Comparison of ENCODE assay signal across 16 cellular contexts in genomic region chr10:5514226-5514881, GRCh38. TPM values are rescaled to one million over a fixed set of nuclear protein-coding genes. Genes with fewer than 3 reads are reported as not detected.
"Had no signal": no experiment of that assay in that cellular context is flagged by ENCODE, and none has a peak within 500 bp of the region (broad histone marks: within the 10 kb centered on the region; RNA-seq: fewer than 3 reads in every experiment).

No MANE protein-coding gene starts in this region.

- H3K27me3 ChIP-seq: pancreas, suprapubic skin, upper lobe of left lung had no signal

- H3K9me3 Mint-ChIP-seq: activated CD4-positive, alpha-beta T cell treated with anti-CD3 and anti-CD28 coated beads, Interleukin-2, amount 10 ng/mL, durations not matched to agents 7 days and 5 days; activated T-helper 17 cell treated with anti-CD3 and anti-CD28 coated beads, Interleukin-2, amount 50 U/mL, for 72 hours had no signal

- ATAC-seq: activated T-helper 17 cell treated with anti-CD3 and anti-CD28 coated beads, Interleukin-2, amount 50 U/mL, for 72 hours; left lobe of liver; pancreas; T-helper 17 cell had no signal

- H3K9me3 ChIP-seq: pancreas, suprapubic skin, upper lobe of left lung had no signal

- DNase-seq: activated CD4-positive, alpha-beta T cell treated with anti-CD3 and anti-CD28 coated beads, Interleukin-2, amount 10 ng/mL, durations not matched to agents 7 days and 5 days; activated CD4-positive, CD25-positive, alpha-beta regulatory T cell; activated CD8-positive, alpha-beta memory T cell treated with anti-CD3 and anti-CD28 coated beads for 24 hours; activated naive CD4-positive, alpha-beta T cell treated with anti-CD3 and anti-CD28 coated beads, Interleukin-2, amount 50 U/mL, for 16 hours; amygdala; cerebellar nuclear complex; stimulated activated naive CD4-positive, alpha-beta T cell treated with Interleukin-2 at 50 U/mL for 16 hours; T-helper 17 cell; upper lobe of left lung had no signal

- H3K4me1 Mint-ChIP-seq: activated T-helper 17 cell treated with anti-CD3 and anti-CD28 coated beads, Interleukin-2, amount 50 U/mL, for 72 hours had no signal

- H3K36me3 Mint-ChIP-seq: brain had no signal

- H3K36me3 ChIP-seq: pancreas, suprapubic skin, upper lobe of left lung had no signal

- H3K27ac ChIP-seq: pancreas, upper lobe of left lung had no signal

- H3K4me3 Mint-ChIP-seq: activated CD4-positive, alpha-beta T cell treated with anti-CD3 and anti-CD28 coated beads, Interleukin-2, amount 10 ng/mL, durations not matched to agents 7 days and 5 days; activated T-helper 17 cell treated with anti-CD3 and anti-CD28 coated beads, Interleukin-2, amount 50 U/mL, for 72 hours had no signal

- H3K27ac Mint-ChIP-seq: activated CD4-positive, alpha-beta T cell treated with anti-CD3 and anti-CD28 coated beads, Interleukin-2, amount 10 ng/mL, durations not matched to agents 7 days and 5 days; activated T-helper 17 cell treated with anti-CD3 and anti-CD28 coated beads, Interleukin-2, amount 50 U/mL, for 72 hours had no signal

- H3K4me3 ChIP-seq: pancreas, suprapubic skin, upper lobe of left lung had no signal

RNA-seq across cellular contexts. Expression of gene CALML3, which starts 10.4 kb away (rescaled TPM):
- total RNA-seq: activated CD4-positive, alpha-beta T cell treated with anti-CD3 and anti-CD28 coated beads, Interleukin-2, amount 10 ng/mL, durations not matched to agents 7 days and 5 days; activated T-helper 17 cell treated with anti-CD3 and anti-CD28 coated beads, Interleukin-2, amount 50 U/mL, for 72 hours; dermis microvascular lymphatic vessel endothelial cell; left lobe of liver; pancreas; renal cortical epithelial cell; T-helper 17 cell; upper lobe of left lung had no signal

RNA-seq across cellular contexts. Expression of gene CALML5, which starts 15.0 kb away (rescaled TPM):
- total RNA-seq: activated CD4-positive, alpha-beta T cell treated with anti-CD3 and anti-CD28 coated beads, Interleukin-2, amount 10 ng/mL, durations not matched to agents 7 days and 5 days; activated T-helper 17 cell treated with anti-CD3 and anti-CD28 coated beads, Interleukin-2, amount 50 U/mL, for 72 hours; dermis microvascular lymphatic vessel endothelial cell; left lobe of liver; pancreas; renal cortical epithelial cell; T-helper 17 cell; upper lobe of left lung had no signal
